1 cellular context compared by ENCODE assay signal in the genomic region with DNA sequence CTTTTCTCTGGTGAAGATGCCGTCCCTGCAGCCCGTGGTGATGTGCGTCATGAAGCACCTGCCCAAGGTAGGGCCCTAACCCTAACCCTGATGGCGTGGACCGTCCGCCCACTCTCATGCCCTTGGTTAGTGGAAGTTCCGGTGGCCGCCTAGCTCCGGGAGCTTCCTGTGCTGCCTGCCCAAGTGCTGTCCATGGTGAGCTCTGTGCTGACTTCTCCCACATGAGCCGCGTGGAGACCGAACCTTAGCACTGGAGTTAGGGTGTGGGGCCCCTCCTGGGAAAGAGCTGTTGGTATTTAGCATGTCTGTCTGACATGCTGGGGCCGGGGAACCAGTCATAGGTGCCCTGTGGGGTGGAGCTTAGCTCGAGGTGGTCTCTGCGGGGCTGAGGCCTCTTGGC.
A peak's percentile ranks its signal among the peaks of the same experiment; 100 is the strongest.
TF ChIP-seq lines count a peak whose summit lies in the region.

No MANE protein-coding gene starts in this region.

TF ChIP-seq in K562, 482 proteins besides CTCF, POLR2A, EP300 and RAD21:
- 0 out of 4 replicates have a peak, but pooled peaks of 1 of the 2 experiments have one; percentile 11 for TF ChIP-seq SIN3A (IDR thresholded peaks at IDR 0.05; ENCODE audit: borderline replicate concordance in 2 of 2, control insufficient read depth in 1 of 2, low read depth in 2 of 2, low read length in 2 of 2)
- no peak for TF ChIP-seq MXI1 (IDR thresholded peaks at IDR 0.05; ENCODE audit: low read depth, low read length)
- no peak for TF ChIP-seq XRCC4 (IDR thresholded peaks at IDR 0.05; ENCODE audit: extremely low read depth, insufficient read depth, insufficient read length)
- TF ChIP-seq ZNF143 (CRISPR knock-in tag; IDR thresholded peaks at IDR 0.05), result no peak
- TF ChIP-seq ZC3H8 (IDR thresholded peaks at IDR 0.05), result no peak
- no peak for TF ChIP-seq MED1 (CRISPR knock-in tag; IDR thresholded peaks at IDR 0.05; ENCODE audit: borderline replicate concordance)
- no peak for TF ChIP-seq TAF1 (IDR thresholded peaks at IDR 0.05; ENCODE audit: control insufficient read depth, extremely low read depth, insufficient read depth, low read length, severe bottlenecking)
- TF ChIP-seq ZSCAN32 (CRISPR knock-in tag; IDR thresholded peaks at IDR 0.05), result no peak
- 0 out of 2 replicates have a peak, but pooled peaks have one; percentile 10 for TF ChIP-seq KAT7 (CRISPR knock-in tag; IDR thresholded peaks at IDR 0.05; ENCODE audit: borderline replicate concordance)
- TF ChIP-seq NR2C2 (CRISPR knock-in tag; IDR thresholded peaks at IDR 0.05), result no peak
- no peak for TF ChIP-seq NR2C2 (tag; IDR thresholded peaks at IDR 0.05)
- TF ChIP-seq NFXL1 (CRISPR knock-in tag; IDR thresholded peaks at IDR 0.05), result no peak
- no peak for TF ChIP-seq ZNF140 (CRISPR knock-in tag; IDR thresholded peaks at IDR 0.05)
TF ChIP-seq in K562: peak in this region for 2.
